1 cellular context compared by ENCODE assay signal in the genomic region with DNA sequence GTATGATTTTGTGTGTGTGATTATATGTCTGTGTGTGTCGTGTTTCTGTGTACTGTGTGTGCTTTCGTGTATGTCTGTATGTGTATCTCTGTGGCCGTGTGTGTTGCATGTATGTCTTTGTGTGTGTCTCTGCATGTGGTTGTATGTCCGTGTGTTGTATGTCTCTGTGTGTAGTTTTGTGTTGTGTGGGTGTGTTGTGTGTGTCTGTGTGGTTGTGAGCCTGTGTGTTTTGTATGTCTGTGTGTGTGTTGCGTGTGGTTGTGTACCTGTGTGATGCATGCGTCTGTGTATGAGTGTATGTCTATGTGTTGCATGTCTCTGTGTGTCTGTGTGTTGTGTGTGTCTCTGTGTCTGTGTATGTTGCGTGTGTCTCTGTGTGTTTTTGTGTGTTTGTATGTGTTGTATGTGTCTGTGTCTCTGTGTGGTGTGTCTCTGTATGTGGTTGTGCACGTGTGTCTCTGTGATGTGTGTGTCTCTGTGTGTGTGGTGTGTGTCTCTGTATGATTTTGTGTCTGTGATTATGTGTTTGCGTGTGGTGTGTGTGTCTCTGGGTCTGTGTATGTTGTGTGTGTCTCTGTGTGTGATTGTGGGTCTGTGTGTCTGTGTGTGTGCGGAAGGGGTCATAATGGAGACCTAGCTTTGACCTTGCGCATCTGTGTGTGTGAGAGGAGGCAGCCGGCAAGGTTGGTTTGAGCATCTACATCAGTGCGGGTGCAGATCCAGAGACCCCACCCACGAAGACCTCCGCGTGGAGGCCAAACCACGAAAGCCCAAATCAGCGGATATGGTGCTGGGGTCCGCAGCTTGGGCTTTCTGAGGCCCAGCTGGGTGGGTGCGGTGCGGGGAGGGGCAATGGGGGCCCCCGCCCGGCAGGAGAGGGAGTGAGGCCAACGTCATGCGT.
TF ChIP-seq lines count a peak whose summit lies in the region.

No MANE protein-coding gene starts in this region.

TF ChIP-seq in IMR-90, 13 proteins besides CTCF, POLR2A, EP300 and RAD21 (continued from another document):
- TF ChIP-seq, protein P1, sequence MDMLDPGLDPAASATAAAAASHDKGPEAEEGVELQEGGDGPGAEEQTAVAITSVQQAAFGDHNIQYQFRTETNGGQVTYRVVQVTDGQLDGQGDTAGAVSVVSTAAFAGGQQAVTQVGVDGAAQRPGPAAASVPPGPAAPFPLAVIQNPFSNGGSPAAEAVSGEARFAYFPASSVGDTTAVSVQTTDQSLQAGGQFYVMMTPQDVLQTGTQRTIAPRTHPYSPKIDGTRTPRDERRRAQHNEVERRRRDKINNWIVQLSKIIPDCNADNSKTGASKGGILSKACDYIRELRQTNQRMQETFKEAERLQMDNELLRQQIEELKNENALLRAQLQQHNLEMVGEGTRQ (IDR thresholded peaks at IDR 0.05; ENCODE audit: low read depth, low read length): no peak
- TF ChIP-seq, protein P2, sequence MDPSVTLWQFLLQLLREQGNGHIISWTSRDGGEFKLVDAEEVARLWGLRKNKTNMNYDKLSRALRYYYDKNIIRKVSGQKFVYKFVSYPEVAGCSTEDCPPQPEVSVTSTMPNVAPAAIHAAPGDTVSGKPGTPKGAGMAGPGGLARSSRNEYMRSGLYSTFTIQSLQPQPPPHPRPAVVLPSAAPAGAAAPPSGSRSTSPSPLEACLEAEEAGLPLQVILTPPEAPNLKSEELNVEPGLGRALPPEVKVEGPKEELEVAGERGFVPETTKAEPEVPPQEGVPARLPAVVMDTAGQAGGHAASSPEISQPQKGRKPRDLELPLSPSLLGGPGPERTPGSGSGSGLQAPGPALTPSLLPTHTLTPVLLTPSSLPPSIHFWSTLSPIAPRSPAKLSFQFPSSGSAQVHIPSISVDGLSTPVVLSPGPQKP (IDR thresholded peaks at IDR 0.05; ENCODE audit: borderline replicate concordance, low read depth, low read length): no peak
- TF ChIP-seq MXI1 (IDR thresholded peaks at IDR 0.05; ENCODE audit: borderline replicate concordance, low read depth, low read length): no peak
- TF ChIP-seq CEBPB (IDR thresholded peaks at IDR 0.05; ENCODE audit: low read depth, low read length): no peak
- TF ChIP-seq SMC3 (IDR thresholded peaks at IDR 0.05; ENCODE audit: low read depth, low read length): no peak
